In genomic region chr4:181777518-181777917, GRCh38 we compare ENCODE assay signal across 24 cellular contexts.
DNase-seq lines count a peak whose midpoint lies in the region; ATAC-seq, FAIRE-seq and TF ChIP-seq lines count a peak whose summit lies in the region.
"Had no signal": no experiment of that assay in that cellular context is flagged by ENCODE, and none has a peak within 500 bp of the region (broad histone marks: within the 10 kb centered on the region; RNA-seq: fewer than 3 reads in every experiment).

No MANE protein-coding gene starts in this region.

- H4K5ac ChIP-seq in IMR-90 (ENCODE audit: low read depth, low read length), result no peak overlapping the region

- no peak for TF ChIP-seq CTCF in HepG2 (CRISPR knock-in tag; IDR thresholded peaks at IDR 0.05)
- TF ChIP-seq CTCF in right lobe of liver (IDR thresholded peaks at IDR 0.05), result no peak
- TF ChIP-seq CTCF in IMR-90 (conservative IDR thresholded peaks at IDR 0.05; ENCODE audit: low read depth, low read length), result no peak
- no peak for TF ChIP-seq CTCF in GM10248 (IDR thresholded peaks at IDR 0.05; ENCODE audit: control extremely low read depth, extremely low read depth, low read depth, missing control alignments)

- H3K27ac ChIP-seq in HepG2 (ENCODE audit: extremely low read length, insufficient read depth, low read length), result no peak overlapping the region
- H3K27ac ChIP-seq in right lobe of liver, result no peak overlapping the region
- H3K27ac ChIP-seq in IMR-90 (ENCODE audit: insufficient read depth, low read length), result no peak overlapping the region
- H3K27ac ChIP-seq: BLaER1 treated with 17β-estradiol and CSF1 and Interleukin-3, amounts not matched to agents 10 nM and 100 nM; C4-2B had no signal

- H2AK9ac ChIP-seq in IMR-90 (replicated peaks; ENCODE audit: low read depth, low read length, poor library complexity), result no peak overlapping the region

- ATAC-seq in HepG2 (no peak), right lobe of liver (no peak), IMR-90 (ENCODE audit: low read depth) (no peak), GM21367 (IDR thresholded peaks at IDR 0.05; ENCODE audit: unreplicated experiment) (no peak)
- ATAC-seq: CD8-positive, alpha-beta T cell had no signal

- H3K27me3 ChIP-seq in HepG2 (ENCODE audit: control insufficient read depth in 1 of 2, insufficient read depth in 2 of 2, low read length in 2 of 2) (no peaks in the 10 kb centered on the region; a peak in 1 of 5 replicates), right lobe of liver (no peaks in the 10 kb centered on the region), IMR-90 (ENCODE audit: control insufficient read depth, insufficient read depth, low read length) (no peaks in the 10 kb centered on the region)
- H3K27me3 ChIP-seq: BLaER1 treated with 17β-estradiol and CSF1 and Interleukin-3, amounts not matched to agents 10 nM and 100 nM had no signal

- H4K20me1 ChIP-seq in HepG2 (ENCODE audit: insufficient read depth, low read length) (no peaks in the 10 kb centered on the region), IMR-90 (ENCODE audit: insufficient read depth, low read length) (no peaks in the 10 kb centered on the region)
- H4K20me1 ChIP-seq: BLaER1 treated with 17β-estradiol and CSF1 and Interleukin-3, amounts not matched to agents 10 nM and 100 nM had no signal

- H3K9me1 ChIP-seq in IMR-90 (ENCODE audit: insufficient read depth, low read length), result no peaks in the 10 kb centered on the region

- no peak overlapping the region for H3K14ac ChIP-seq in IMR-90 (replicated peaks; ENCODE audit: low read depth, low read length)

- TF ChIP-seq RAD21 in HepG2 (CRISPR knock-in tag; IDR thresholded peaks at IDR 0.05) (no peak), IMR-90 (IDR thresholded peaks at IDR 0.05; ENCODE audit: low read length) (no peak)

- no peak overlapping the region for H4K8ac ChIP-seq in IMR-90 (ENCODE audit: low read depth in 2 of 2, low read length in 2 of 2)

- no peak overlapping the region for H3K18ac ChIP-seq in IMR-90 (ENCODE audit: low read depth, low read length)

- no peak overlapping the region for H3K9ac ChIP-seq in HepG2 (ENCODE audit: insufficient read depth, low read depth, low read length)
- H3K9ac ChIP-seq in IMR-90 (ENCODE audit: low read depth, low read length), result no peak overlapping the region
- H3K9ac ChIP-seq: BLaER1 treated with 17β-estradiol and CSF1 and Interleukin-3, amounts not matched to agents 10 nM and 100 nM had no signal

- in situ Hi-C loops in HepG2 (cut with HindIII; ENCODE audit: extremely low pct_ligation_motif_present, low pct_unique_long_range_greater_than_20kb) (no loop called here), IMR-90 (cut with MboI; ENCODE audit: low sequenced_read_pairs) (no loop called here)

- no peak for FAIRE-seq in HepG2 (lab: Jason Lieb, UNC)
- FAIRE-seq: A204.1, D721Med, GM12891, GM19239 had no signal

- WGBS in HepG2 (ENCODE audit: low lambda C conversion rate), result 0% methylated on average over 2 of the region's 2 CpGs
- 37% methylated on average over 2 of the region's 2 CpGs for WGBS in right lobe of liver (ENCODE audit: insufficient coverage, low coverage, low lambda C conversion rate, missing lambda C conversion rate)
- WGBS in IMR-90 (ENCODE audit: extremely low coverage in 2 of 2, insufficient read length in 1 of 2), 2 experiments, result no CpG with 5 or more reads among the region's 2 CpGs

- no peak overlapping the region for H2BK15ac ChIP-seq in IMR-90 (ENCODE audit: low read depth, low read length)

- dilution Hi-C loops in IMR-90 (cut with HindIII; ENCODE audit: low sequenced_read_pairs, unreplicated experiment), result no loop called here

- TF ChIP-seq EP300 in HepG2 (IDR thresholded peaks at IDR 0.05; ENCODE audit: low read depth in 2 of 2, low read length in 2 of 2) (no peak), HepG2 (CRISPR knock-in tag; IDR thresholded peaks at IDR 0.05; ENCODE audit: borderline replicate concordance) (no peak)

- TF ChIP-seq POLR2A in HepG2 (IDR thresholded peaks at IDR 0.05; ENCODE audit: insufficient read depth in 1 of 2, low read depth in 2 of 2, low read length in 2 of 2) (no peak), right lobe of liver (IDR thresholded peaks at IDR 0.05) (no peak), IMR-90 (IDR thresholded peaks at IDR 0.05; ENCODE audit: low read depth, low read length) (no peak)

- no peak overlapping the region for H3K56ac ChIP-seq in IMR-90 (ENCODE audit: extremely low read depth, insufficient read depth, low read length)

- H3K4me2 ChIP-seq in HepG2 (ENCODE audit: low read depth, low read length), result no peak overlapping the region
- H3K4me2 ChIP-seq in IMR-90 (ENCODE audit: low read depth, low read length), result no peak overlapping the region
- H3K4me2 ChIP-seq: BLaER1 treated with 17β-estradiol and CSF1 and Interleukin-3, amounts not matched to agents 10 nM and 100 nM had no signal

- no peaks in the 10 kb centered on the region for H3K9me3 ChIP-seq in HepG2 (ENCODE audit: low read length)
- H3K9me3 ChIP-seq in right lobe of liver, result no peaks in the 10 kb centered on the region
- H3K9me3 ChIP-seq in IMR-90 (ENCODE audit: control insufficient read depth, insufficient read depth, low read length), result no peaks in the 10 kb centered on the region
- H3K9me3 ChIP-seq: Caco-2 had no signal

- H2BK5ac ChIP-seq in IMR-90 (ENCODE audit: low read depth, low read length, poor library complexity, severe bottlenecking), result no peak overlapping the region

- H3K36me3 ChIP-seq in HepG2 (replicated peaks in 1 of 2; ENCODE audit: control insufficient read depth in 1 of 2, insufficient read depth in 2 of 2, low read length in 2 of 2), result no peaks in the 10 kb centered on the region
- no peaks in the 10 kb centered on the region for H3K36me3 ChIP-seq in right lobe of liver
- H3K36me3 ChIP-seq in IMR-90 (ENCODE audit: control insufficient read depth, insufficient read depth, low read length), result no peaks in the 10 kb centered on the region
- H3K36me3 ChIP-seq: BLaER1 treated with 17β-estradiol and CSF1 and Interleukin-3, amounts not matched to agents 10 nM and 100 nM had no signal

- H3K4ac ChIP-seq in IMR-90 (ENCODE audit: low read depth, low read length), result no peak overlapping the region

- H2BK20ac ChIP-seq in IMR-90 (ENCODE audit: low read depth, low read length), result no peak overlapping the region

- intact Hi-C loops in HepG2 (cut with micrococcal nuclease; ENCODE audit: unreplicated experiment) (no loop called here), right lobe of liver (cut with DNase I) (no loop called here), IMR-90 (cut with micrococcal nuclease) (no loop called here)

- no peak overlapping the region for H2AK5ac ChIP-seq in IMR-90 (ENCODE audit: low read depth, low read length)

- H3K4me1 ChIP-seq in HepG2 (ENCODE audit: insufficient read depth, low read length) (no peaks in the 10 kb centered on the region), right lobe of liver (no peaks in the 10 kb centered on the region), IMR-90 (ENCODE audit: control insufficient read depth, insufficient read depth, low read length) (no peaks in the 10 kb centered on the region)
- H3K4me1 ChIP-seq: Caco-2 had no signal

- POLR2A ChIA-PET in HepG2 (lab: Yijun Ruan, JAX), result no interaction called here
- POLR2A ChIA-PET in IMR-90 (lab: Charles Lee; ENCODE audit: unreplicated experiment), result no interaction called here
- POLR2A ChIA-PET in GM10248 (lab: Yijun Ruan, JAX), result no interaction called here

- DNase-seq in HepG2 (ENCODE audit: low spot score) (no peak), right lobe of liver (no peak), IMR-90 (no peak), GM10248 (ENCODE audit: extremely low spot score) (no peak)
- DNase-seq: 8988T; AML-193; Caco-2; Calu3; CD4-positive, alpha-beta T cell; CD8-positive, alpha-beta T cell; DMS 273 treated with DMSO at 0.1 percent for 48 hours; DMS153; DMS53; DMS79; DND-41; EL; GDM1 had no signal

- H2BK120ac ChIP-seq in IMR-90 (ENCODE audit: low read depth, low read length), result no peak overlapping the region

- H3K79me2 ChIP-seq in HepG2 (ENCODE audit: insufficient read depth, low read length), result no peaks in the 10 kb centered on the region

- CTCF ChIA-PET in HepG2 (lab: Yijun Ruan, JAX; ENCODE audit: low intra/inter-chr PET ratio, low total read pairs), result no interaction called here
- CTCF ChIA-PET in IMR-90 (lab: Yijun Ruan, JAX), result no interaction called here
- CTCF ChIA-PET in GM10248 (lab: Yijun Ruan, JAX), result interaction anchor here (0.8 kb wide), 1 partner anchor 13 kb away, joined by 3 read pairs; no protein-coding TSS in a partner anchor

- H3K79me1 ChIP-seq in IMR-90 (ENCODE audit: low read depth in 1 of 2, low read length in 2 of 2), result no peaks in the 10 kb centered on the region

- H3K23ac ChIP-seq in IMR-90 (ENCODE audit: low read depth, low read length), result no peak overlapping the region

- H2AFZ ChIP-seq in HepG2 (ENCODE audit: low read length) (no peak overlapping the region), IMR-90 (replicated peaks; ENCODE audit: low read length, poor library complexity) (no peak overlapping the region)

- no TSS peak for BruUV-seq in HepG2 (replicated peaks; lab: Mats Ljungman, UMichigan)
- BruUV-seq in IMR-90 (replicated peaks; lab: Mats Ljungman, UMichigan), result no TSS peak

- H3K4me3 ChIP-seq in HepG2 (replicated peaks in 1 of 3; ENCODE audit: insufficient read depth in 1 of 3, low read depth in 2 of 3, low read length in 3 of 3), result no peak overlapping the region
- H3K4me3 ChIP-seq in right lobe of liver, result no peak overlapping the region
- H3K4me3 ChIP-seq in IMR-90 (ENCODE audit: insufficient read depth, low read depth, low read length), result no peak overlapping the region
- H3K4me3 ChIP-seq: BLaER1 treated with 17β-estradiol and CSF1 and Interleukin-3, amounts not matched to agents 10 nM and 100 nM had no signal

- no peak overlapping the region for H4K91ac ChIP-seq in IMR-90 (ENCODE audit: insufficient read depth, low read depth, low read length)

TF ChIP-seq in HepG2, 621 proteins besides CTCF, POLR2A, EP300 and RAD21 (continues in another document):
- TF ChIP-seq ZNF44 (CRISPR knock-in tag; IDR thresholded peaks at IDR 0.05) (no peak), MAFF (IDR thresholded peaks at IDR 0.05; ENCODE audit: low read depth, low read length) (peak; percentile 56; the same call in 1 of the 2 replicates)

TF ChIP-seq in IMR-90, 13 proteins besides CTCF, POLR2A, EP300 and RAD21:
- TF ChIP-seq MAFK (IDR thresholded peaks at IDR 0.05; ENCODE audit: low read depth, low read length) (peak; percentile 62), NFE2L2 (IDR thresholded peaks at IDR 0.05; ENCODE audit: low read depth, low read length) (no peak)
